In the genomic region with DNA sequence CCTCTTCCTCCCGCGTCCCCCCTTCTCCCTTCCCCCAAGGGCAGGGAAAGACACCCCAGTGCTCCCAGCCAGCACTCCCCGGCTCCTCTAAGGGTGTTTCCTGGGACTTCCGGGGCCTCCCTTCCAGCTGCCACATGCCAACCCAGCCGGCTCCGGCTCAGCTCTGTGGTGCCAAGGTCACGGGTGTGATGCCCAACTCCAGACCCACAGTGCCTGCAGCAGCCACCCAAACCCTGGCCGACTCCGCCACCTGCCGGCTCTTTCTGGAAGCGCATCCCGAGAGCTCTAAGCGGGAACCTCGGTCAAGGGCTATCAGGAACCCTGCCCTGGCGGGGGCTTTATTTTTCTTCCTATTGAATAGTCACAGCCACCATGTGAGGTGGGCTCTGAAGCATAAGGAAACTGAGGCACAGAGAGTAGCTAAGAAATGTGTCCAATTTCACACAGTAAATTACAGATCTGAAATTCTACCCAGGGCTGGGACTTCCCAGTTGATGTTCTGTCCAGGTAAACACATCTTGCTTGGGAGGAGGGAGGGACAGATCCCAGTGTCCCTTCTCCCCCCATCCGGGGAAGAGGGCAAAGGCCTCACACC, we compare ENCODE assay signal across 1 cellular context.
TF ChIP-seq lines count a peak whose summit lies in the region.

No MANE protein-coding gene starts in this region.

TF ChIP-seq in IMR-90, 13 proteins besides CTCF, POLR2A, EP300 and RAD21:
- TF ChIP-seq SMC3 (IDR thresholded peaks at IDR 0.05; ENCODE audit: low read depth, low read length) (peak; percentile 72), BHLHE40 (IDR thresholded peaks at IDR 0.05; ENCODE audit: low read depth, low read length) (no peak), FOS (IDR thresholded peaks at IDR 0.05; ENCODE audit: low read depth, low read length) (no peak), RFX5 (IDR thresholded peaks at IDR 0.05; ENCODE audit: low read depth, low read length) (no peak), CHD1 (IDR thresholded peaks at IDR 0.05; ENCODE audit: low read depth, low read length) (no peak), RCOR1 (IDR thresholded peaks at IDR 0.05; ENCODE audit: insufficient replicate concordance, low read length) (no peak), USF2 (IDR thresholded peaks at IDR 0.05; ENCODE audit: low read depth, low read length) (no peak)
